In genomic region chr6:41177287-41177686, GRCh38 we compare ENCODE assay signal across 1 cellular context.
TF ChIP-seq lines count a peak whose summit lies in the region.

No MANE protein-coding gene starts in this region.

TF ChIP-seq in GM23338, 12 proteins besides CTCF, POLR2A, EP300 and RAD21 (continued from another document):
- no peak for TF ChIP-seq EZH2phosphoT487 (IDR thresholded peaks at IDR 0.05; ENCODE audit: unreplicated experiment)
- no peak for TF ChIP-seq STAT1 (IDR thresholded peaks at IDR 0.05; ENCODE audit: unreplicated experiment)
- TF ChIP-seq, protein P1, sequence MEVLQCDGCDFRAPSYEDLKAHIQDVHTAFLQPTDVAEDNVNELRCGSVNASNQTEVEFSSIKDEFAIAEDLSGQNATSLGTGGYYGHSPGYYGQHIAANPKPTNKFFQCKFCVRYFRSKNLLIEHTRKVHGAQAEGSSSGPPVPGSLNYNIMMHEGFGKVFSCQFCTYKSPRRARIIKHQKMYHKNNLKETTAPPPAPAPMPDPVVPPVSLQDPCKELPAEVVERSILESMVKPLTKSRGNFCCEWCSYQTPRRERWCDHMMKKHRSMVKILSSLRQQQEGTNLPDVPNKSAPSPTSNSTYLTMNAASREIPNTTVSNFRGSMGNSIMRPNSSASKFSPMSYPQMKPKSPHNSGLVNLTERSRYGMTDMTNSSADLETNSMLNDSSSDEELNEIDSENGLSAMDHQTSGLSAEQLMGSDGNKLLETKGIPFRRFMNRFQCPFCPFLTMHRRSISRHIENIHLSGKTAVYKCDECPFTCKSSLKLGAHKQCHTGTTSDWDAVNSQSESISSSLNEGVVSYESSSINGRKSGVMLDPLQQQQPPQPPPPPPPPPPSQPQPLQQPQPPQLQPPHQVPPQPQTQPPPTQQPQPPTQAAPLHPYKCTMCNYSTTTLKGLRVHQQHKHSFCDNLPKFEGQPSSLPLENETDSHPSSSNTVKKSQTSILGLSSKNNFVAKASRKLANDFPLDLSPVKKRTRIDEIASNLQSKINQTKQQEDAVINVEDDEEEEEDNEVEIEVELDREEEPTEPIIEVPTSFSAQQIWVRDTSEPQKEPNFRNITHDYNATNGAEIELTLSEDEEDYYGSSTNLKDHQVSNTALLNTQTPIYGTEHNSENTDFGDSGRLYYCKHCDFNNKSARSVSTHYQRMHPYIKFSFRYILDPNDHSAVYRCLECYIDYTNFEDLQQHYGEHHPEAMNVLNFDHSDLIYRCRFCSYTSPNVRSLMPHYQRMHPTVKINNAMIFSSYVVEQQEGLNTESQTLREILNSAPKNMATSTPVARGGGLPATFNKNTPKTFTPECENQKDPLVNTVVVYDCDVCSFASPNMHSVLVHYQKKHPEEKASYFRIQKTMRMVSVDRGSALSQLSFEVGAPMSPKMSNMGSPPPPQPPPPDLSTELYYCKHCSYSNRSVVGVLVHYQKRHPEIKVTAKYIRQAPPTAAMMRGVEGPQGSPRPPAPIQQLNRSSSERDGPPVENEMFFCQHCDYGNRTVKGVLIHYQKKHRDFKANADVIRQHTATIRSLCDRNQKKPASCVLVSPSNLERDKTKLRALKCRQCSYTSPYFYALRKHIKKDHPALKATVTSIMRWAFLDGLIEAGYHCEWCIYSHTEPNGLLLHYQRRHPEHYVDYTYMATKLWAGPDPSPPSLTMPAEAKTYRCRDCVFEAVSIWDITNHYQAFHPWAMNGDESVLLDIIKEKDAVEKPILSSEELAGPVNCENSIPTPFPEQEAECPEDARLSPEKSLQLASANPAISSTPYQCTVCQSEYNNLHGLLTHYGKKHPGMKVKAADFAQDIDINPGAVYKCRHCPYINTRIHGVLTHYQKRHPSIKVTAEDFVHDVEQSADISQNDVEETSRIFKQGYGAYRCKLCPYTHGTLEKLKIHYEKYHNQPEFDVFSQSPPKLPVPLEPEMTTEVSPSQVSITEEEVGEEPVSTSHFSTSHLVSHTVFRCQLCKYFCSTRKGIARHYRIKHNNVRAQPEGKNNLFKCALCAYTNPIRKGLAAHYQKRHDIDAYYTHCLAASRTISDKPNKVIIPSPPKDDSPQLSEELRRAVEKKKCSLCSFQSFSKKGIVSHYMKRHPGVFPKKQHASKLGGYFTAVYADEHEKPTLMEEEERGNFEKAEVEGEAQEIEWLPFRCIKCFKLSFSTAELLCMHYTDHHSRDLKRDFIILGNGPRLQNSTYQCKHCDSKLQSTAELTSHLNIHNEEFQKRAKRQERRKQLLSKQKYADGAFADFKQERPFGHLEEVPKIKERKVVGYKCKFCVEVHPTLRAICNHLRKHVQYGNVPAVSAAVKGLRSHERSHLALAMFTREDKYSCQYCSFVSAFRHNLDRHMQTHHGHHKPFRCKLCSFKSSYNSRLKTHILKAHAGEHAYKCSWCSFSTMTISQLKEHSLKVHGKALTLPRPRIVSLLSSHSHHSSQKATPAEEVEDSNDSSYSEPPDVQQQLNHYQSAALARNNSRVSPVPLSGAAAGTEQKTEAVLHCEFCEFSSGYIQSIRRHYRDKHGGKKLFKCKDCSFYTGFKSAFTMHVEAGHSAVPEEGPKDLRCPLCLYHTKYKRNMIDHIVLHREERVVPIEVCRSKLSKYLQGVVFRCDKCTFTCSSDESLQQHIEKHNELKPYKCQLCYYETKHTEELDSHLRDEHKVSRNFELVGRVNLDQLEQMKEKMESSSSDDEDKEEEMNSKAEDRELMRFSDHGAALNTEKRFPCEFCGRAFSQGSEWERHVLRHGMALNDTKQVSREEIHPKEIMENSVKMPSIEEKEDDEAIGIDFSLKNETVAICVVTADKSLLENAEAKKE (CRISPR knock-in tag; IDR thresholded peaks at IDR 0.05): no peak
- TF ChIP-seq ZNF114 (CRISPR knock-in tag; IDR thresholded peaks at IDR 0.05): no peak
- no peak for TF ChIP-seq EZH2 (IDR thresholded peaks at IDR 0.05; ENCODE audit: low read depth, unreplicated experiment)
- no peak for TF ChIP-seq POLR2AphosphoS5 (IDR thresholded peaks at IDR 0.05; ENCODE audit: low read depth)
- TF ChIP-seq NANOG (IDR thresholded peaks at IDR 0.05; ENCODE audit: borderline replicate concordance): no peak
- TF ChIP-seq CREB1 (CRISPR knock-in tag; IDR thresholded peaks at IDR 0.05; ENCODE audit: low read depth): no peak
